ENCODE assay signal across 1 cellular context in the genomic region with DNA sequence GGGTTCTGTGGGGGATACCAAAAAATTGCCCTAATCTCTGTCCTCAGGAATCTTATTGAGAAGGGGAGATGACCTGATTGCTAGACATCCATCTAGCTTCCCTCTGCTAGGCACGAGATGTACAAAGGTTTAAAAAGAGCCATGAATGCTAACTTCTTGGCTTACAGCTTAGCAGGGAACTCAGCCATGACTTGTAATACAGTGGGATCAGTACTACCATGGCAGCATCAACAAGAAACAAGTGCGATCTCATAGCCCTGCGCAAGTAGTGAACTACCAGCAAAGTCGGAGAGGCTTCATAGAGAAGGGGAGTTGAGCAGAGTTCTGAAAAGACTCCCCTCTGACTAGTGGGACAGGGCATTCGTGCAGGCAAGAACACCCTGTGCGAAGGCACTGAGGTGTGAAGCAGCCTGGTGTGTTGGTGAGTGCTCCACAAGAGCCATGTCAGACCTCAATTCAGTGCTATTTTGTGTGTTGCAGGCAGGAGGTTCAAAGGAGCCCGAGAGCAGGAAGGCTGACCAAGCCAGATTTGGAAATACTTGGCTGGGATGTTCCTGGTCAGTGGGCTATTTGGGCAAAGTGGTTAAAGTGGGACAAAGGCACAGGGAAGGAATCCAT.
TF ChIP-seq lines count a peak whose summit lies in the region.

No MANE protein-coding gene starts in this region.

TF ChIP-seq in GM23338, 12 proteins besides CTCF, POLR2A, EP300 and RAD21 (continued from another document):
- TF ChIP-seq, protein P1, sequence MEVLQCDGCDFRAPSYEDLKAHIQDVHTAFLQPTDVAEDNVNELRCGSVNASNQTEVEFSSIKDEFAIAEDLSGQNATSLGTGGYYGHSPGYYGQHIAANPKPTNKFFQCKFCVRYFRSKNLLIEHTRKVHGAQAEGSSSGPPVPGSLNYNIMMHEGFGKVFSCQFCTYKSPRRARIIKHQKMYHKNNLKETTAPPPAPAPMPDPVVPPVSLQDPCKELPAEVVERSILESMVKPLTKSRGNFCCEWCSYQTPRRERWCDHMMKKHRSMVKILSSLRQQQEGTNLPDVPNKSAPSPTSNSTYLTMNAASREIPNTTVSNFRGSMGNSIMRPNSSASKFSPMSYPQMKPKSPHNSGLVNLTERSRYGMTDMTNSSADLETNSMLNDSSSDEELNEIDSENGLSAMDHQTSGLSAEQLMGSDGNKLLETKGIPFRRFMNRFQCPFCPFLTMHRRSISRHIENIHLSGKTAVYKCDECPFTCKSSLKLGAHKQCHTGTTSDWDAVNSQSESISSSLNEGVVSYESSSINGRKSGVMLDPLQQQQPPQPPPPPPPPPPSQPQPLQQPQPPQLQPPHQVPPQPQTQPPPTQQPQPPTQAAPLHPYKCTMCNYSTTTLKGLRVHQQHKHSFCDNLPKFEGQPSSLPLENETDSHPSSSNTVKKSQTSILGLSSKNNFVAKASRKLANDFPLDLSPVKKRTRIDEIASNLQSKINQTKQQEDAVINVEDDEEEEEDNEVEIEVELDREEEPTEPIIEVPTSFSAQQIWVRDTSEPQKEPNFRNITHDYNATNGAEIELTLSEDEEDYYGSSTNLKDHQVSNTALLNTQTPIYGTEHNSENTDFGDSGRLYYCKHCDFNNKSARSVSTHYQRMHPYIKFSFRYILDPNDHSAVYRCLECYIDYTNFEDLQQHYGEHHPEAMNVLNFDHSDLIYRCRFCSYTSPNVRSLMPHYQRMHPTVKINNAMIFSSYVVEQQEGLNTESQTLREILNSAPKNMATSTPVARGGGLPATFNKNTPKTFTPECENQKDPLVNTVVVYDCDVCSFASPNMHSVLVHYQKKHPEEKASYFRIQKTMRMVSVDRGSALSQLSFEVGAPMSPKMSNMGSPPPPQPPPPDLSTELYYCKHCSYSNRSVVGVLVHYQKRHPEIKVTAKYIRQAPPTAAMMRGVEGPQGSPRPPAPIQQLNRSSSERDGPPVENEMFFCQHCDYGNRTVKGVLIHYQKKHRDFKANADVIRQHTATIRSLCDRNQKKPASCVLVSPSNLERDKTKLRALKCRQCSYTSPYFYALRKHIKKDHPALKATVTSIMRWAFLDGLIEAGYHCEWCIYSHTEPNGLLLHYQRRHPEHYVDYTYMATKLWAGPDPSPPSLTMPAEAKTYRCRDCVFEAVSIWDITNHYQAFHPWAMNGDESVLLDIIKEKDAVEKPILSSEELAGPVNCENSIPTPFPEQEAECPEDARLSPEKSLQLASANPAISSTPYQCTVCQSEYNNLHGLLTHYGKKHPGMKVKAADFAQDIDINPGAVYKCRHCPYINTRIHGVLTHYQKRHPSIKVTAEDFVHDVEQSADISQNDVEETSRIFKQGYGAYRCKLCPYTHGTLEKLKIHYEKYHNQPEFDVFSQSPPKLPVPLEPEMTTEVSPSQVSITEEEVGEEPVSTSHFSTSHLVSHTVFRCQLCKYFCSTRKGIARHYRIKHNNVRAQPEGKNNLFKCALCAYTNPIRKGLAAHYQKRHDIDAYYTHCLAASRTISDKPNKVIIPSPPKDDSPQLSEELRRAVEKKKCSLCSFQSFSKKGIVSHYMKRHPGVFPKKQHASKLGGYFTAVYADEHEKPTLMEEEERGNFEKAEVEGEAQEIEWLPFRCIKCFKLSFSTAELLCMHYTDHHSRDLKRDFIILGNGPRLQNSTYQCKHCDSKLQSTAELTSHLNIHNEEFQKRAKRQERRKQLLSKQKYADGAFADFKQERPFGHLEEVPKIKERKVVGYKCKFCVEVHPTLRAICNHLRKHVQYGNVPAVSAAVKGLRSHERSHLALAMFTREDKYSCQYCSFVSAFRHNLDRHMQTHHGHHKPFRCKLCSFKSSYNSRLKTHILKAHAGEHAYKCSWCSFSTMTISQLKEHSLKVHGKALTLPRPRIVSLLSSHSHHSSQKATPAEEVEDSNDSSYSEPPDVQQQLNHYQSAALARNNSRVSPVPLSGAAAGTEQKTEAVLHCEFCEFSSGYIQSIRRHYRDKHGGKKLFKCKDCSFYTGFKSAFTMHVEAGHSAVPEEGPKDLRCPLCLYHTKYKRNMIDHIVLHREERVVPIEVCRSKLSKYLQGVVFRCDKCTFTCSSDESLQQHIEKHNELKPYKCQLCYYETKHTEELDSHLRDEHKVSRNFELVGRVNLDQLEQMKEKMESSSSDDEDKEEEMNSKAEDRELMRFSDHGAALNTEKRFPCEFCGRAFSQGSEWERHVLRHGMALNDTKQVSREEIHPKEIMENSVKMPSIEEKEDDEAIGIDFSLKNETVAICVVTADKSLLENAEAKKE (CRISPR knock-in tag; IDR thresholded peaks at IDR 0.05): no peak
- TF ChIP-seq, protein P2, sequence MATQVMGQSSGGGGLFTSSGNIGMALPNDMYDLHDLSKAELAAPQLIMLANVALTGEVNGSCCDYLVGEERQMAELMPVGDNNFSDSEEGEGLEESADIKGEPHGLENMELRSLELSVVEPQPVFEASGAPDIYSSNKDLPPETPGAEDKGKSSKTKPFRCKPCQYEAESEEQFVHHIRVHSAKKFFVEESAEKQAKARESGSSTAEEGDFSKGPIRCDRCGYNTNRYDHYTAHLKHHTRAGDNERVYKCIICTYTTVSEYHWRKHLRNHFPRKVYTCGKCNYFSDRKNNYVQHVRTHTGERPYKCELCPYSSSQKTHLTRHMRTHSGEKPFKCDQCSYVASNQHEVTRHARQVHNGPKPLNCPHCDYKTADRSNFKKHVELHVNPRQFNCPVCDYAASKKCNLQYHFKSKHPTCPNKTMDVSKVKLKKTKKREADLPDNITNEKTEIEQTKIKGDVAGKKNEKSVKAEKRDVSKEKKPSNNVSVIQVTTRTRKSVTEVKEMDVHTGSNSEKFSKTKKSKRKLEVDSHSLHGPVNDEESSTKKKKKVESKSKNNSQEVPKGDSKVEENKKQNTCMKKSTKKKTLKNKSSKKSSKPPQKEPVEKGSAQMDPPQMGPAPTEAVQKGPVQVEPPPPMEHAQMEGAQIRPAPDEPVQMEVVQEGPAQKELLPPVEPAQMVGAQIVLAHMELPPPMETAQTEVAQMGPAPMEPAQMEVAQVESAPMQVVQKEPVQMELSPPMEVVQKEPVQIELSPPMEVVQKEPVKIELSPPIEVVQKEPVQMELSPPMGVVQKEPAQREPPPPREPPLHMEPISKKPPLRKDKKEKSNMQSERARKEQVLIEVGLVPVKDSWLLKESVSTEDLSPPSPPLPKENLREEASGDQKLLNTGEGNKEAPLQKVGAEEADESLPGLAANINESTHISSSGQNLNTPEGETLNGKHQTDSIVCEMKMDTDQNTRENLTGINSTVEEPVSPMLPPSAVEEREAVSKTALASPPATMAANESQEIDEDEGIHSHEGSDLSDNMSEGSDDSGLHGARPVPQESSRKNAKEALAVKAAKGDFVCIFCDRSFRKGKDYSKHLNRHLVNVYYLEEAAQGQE (IDR thresholded peaks at IDR 0.05; ENCODE audit: unreplicated experiment): no peak
- TF ChIP-seq, protein P3, sequence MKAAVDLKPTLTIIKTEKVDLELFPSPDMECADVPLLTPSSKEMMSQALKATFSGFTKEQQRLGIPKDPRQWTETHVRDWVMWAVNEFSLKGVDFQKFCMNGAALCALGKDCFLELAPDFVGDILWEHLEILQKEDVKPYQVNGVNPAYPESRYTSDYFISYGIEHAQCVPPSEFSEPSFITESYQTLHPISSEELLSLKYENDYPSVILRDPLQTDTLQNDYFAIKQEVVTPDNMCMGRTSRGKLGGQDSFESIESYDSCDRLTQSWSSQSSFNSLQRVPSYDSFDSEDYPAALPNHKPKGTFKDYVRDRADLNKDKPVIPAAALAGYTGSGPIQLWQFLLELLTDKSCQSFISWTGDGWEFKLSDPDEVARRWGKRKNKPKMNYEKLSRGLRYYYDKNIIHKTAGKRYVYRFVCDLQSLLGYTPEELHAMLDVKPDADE (IDR thresholded peaks at IDR 0.05): no peak
- TF ChIP-seq EZH2 (IDR thresholded peaks at IDR 0.05; ENCODE audit: low read depth, unreplicated experiment) (no peak), STAT1 (IDR thresholded peaks at IDR 0.05; ENCODE audit: unreplicated experiment) (no peak), JUNB (IDR thresholded peaks at IDR 0.05; ENCODE audit: unreplicated experiment) (no peak)
